8 cellular contexts compared by ENCODE assay signal in the genomic region with DNA sequence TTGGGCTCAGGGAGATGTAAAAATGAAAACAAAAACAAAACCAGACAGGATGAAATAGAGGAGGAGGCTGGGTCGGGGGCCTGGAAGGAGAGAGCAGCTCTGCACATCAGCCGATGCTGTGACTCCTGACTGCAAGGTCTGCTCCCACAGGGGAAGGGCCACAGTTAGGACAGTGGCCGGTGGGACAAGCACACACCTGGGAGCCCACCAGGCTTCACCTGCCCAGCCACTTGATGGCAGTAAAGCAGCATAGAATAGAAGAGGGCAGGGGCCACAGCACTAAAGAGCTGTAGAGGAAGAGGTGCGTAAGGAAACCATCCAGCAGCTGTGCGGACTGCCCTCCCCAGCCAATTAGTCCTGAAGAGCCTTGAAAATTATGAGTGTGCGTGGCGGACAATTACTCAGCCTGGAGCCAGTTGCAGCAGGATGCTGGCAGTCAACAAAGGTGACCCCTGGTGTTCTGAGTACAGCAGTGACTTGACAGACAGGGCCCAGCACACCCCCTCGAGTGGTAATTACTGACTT. TPM values are rescaled to one million over a fixed set of nuclear protein-coding genes. Genes with fewer than 3 reads are reported as not detected.
DNase-seq lines count a peak whose midpoint lies in the region; ATAC-seq and TF ChIP-seq lines count a peak whose summit lies in the region.

No MANE protein-coding gene starts in this region.

- no peaks in the 10 kb centered on the region for H3K27me3 ChIP-seq in parathyroid adenoma (ENCODE audit: control insufficient read depth, insufficient read depth, low read length)

- H3K4me1 ChIP-seq in parathyroid adenoma: peaks cover 28% of the 10 kb centered on the region

- no peak overlapping the region for H3K4me3 ChIP-seq in parathyroid adenoma (ENCODE audit: low read depth, low read length)

- no peak overlapping the region for H3K9ac ChIP-seq in parathyroid adenoma

- DNase-seq in GM20000 (ENCODE audit: low spot score) (peak; percentile 7), NCI-H2196 (lab: John Stamatoyannopoulos, UW; ENCODE audit: unreplicated experiment) (peak; percentile 57), dermis blood vessel endothelial cell (peak; percentile 87), SIG-M5 treated with dmso at 0.1 percent for 504 hours (lab: John Stamatoyannopoulos, UW; ENCODE audit: unreplicated experiment) (no peak), kidney glomerular epithelial cell (lab: John Stamatoyannopoulos, UW) (no peak), NOMO-1 treated with dmso at 0.1 percent for 144 hours (lab: John Stamatoyannopoulos, UW; ENCODE audit: unreplicated experiment) (no peak)

- no peak overlapping the region for H3K4me2 ChIP-seq in parathyroid adenoma (ENCODE audit: low read length)

- ATAC-seq in GM18517 (IDR thresholded peaks at IDR 0.05; ENCODE audit: unreplicated experiment): no peak

- H2AFZ ChIP-seq in parathyroid adenoma: no peak overlapping the region

- H3K36me3 ChIP-seq in parathyroid adenoma (ENCODE audit: control insufficient read depth, insufficient read depth, low read length): no peaks in the 10 kb centered on the region

- peak overlapping the region; percentile 59 for H3K27ac ChIP-seq in parathyroid adenoma

- no peaks in the 10 kb centered on the region for H3K9me3 ChIP-seq in parathyroid adenoma (ENCODE audit: control insufficient read depth, low read length)

- TF ChIP-seq CTCF in GM20000 (IDR thresholded peaks at IDR 0.05; ENCODE audit: extremely low read depth, missing control alignments) (no peak), parathyroid adenoma (IDR thresholded peaks at IDR 0.05) (no peak)

- H3K79me2 ChIP-seq in parathyroid adenoma: no peaks in the 10 kb centered on the region

RNA-seq across cellular contexts. Expression of a gene that starts 29.8 kb away (rescaled TPM):
- 7.5 and 8.5 TPM in 2 replicates for total RNA-seq in dermis blood vessel endothelial cell

RNA-seq across cellular contexts. Expression of a gene that starts 37.5 kb away (rescaled TPM):
- total RNA-seq in dermis blood vessel endothelial cell: 0.17 TPM in 1 of 2 replicates, not detected in the other

RNA-seq across cellular contexts. Expression of a gene that starts 51.3 kb away (rescaled TPM):
- total RNA-seq in dermis blood vessel endothelial cell: not detected in 2 replicates

RNA-seq across cellular contexts. Expression of a gene that starts 54.0 kb away (rescaled TPM):
- total RNA-seq in dermis blood vessel endothelial cell: not detected in 2 replicates

Comparison
In these comparisons a context has a peak if more than half of its experiments do, and no peak if none do; other contexts are left out.
1. DNase-seq: peak in GM20000 (single experiment), NCI-H2196 (single experiment) and dermis blood vessel endothelial cell (single experiment); none in SIG-M5 treated with dmso at 0.1 percent for 504 hours (single experiment), kidney glomerular epithelial cell (single experiment) and NOMO-1 treated with dmso at 0.1 percent for 144 hours (single experiment).